Comparison of ENCODE assay signal across 8 cellular contexts in the genomic region with DNA sequence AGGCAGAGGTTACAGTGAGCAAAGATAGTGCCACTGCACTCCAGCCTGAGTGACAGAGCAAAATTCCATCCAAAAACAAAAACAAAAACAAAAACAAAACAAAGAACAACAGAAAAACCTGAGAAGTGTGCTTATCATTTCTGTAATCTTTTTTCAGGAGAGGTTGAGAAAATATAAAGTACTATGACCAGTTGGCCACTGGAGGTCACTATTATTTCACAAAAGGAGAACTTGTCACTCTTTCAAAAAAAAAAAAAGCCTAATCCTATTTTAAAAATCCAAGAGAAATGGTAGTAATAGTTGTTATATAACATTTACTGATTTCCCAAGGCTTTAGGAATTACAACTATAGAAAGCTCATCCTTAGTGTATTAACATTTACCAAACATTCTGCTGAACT. TPM values are rescaled to one million over a fixed set of nuclear protein-coding genes. Genes with fewer than 3 reads are reported as not detected.
DNase-seq lines count a peak whose midpoint lies in the region; ATAC-seq and TF ChIP-seq lines count a peak whose summit lies in the region.

No MANE protein-coding gene starts in this region.

- no peaks in the 10 kb centered on the region for H3K4me1 ChIP-seq in Peyer's patch
- no peaks in the 10 kb centered on the region for H3K4me1 ChIP-seq in thoracic aorta (ENCODE audit: control insufficient read depth in 1 of 2, low read depth in 2 of 2)

- H3K36me3 ChIP-seq in Peyer's patch (no peaks in the 10 kb centered on the region), thoracic aorta (no peaks in the 10 kb centered on the region)

- H3K4me3 ChIP-seq in AG10803 (ENCODE audit: low read length): no peak overlapping the region
- no peak overlapping the region for H3K4me3 ChIP-seq in Peyer's patch
- no peak overlapping the region for H3K4me3 ChIP-seq in fibroblast of villous mesenchyme (ENCODE audit: low read depth, low read length)
- H3K4me3 ChIP-seq in thoracic aorta: no peak overlapping the region

- H3K27me3 ChIP-seq in Peyer's patch: no peaks in the 10 kb centered on the region
- no peaks in the 10 kb centered on the region for H3K27me3 ChIP-seq in thoracic aorta (replicated peaks; ENCODE audit: insufficient read depth)

- TF ChIP-seq CTCF in AG10803 (conservative IDR thresholded peaks at IDR 0.05; ENCODE audit: low read length): peak; percentile 60
- TF ChIP-seq CTCF in Peyer's patch (IDR thresholded peaks at IDR 0.05): peak in 5 of 6 experiments; percentile 6 to 42 (median 32)
- peak; percentile 47 for TF ChIP-seq CTCF in fibroblast of villous mesenchyme (IDR thresholded peaks at IDR 0.05; ENCODE audit: insufficient read depth, low read depth, low read length)
- TF ChIP-seq CTCF in thoracic aorta (IDR thresholded peaks at IDR 0.05): peak; percentile 37

- H3K9me3 ChIP-seq in Peyer's patch (no peaks in the 10 kb centered on the region), thoracic aorta (no peaks in the 10 kb centered on the region)

- peak; percentile 56 for DNase-seq in AG10803 (ENCODE audit: low read depth)
- DNase-seq in HCEC 1CT: peak; percentile 26
- DNase-seq in Peyer's patch: no peak
- peak; percentile 51 for DNase-seq in fibroblast of villous mesenchyme (ENCODE audit: low read depth)
- DNase-seq in thoracic aorta (ENCODE audit: low spot score): no peak
- DNase-seq in NCI-H526 treated with DMSO at 0.1 percent for 48 hours (lab: John Stamatoyannopoulos, UW): no peak

- TF ChIP-seq POLR2A in Peyer's patch (IDR thresholded peaks at IDR 0.05): no peak

- H3K27ac ChIP-seq in Peyer's patch (no peak overlapping the region), thoracic aorta (no peak overlapping the region)

- ATAC-seq in thoracic aorta (ENCODE audit: insufficient number of reproducible peaks, low FRiP score, low read depth): no peak
- no peak for ATAC-seq in HG03521 (IDR thresholded peaks at IDR 0.05; ENCODE audit: unreplicated experiment)
- ATAC-seq in HG03039 (IDR thresholded peaks at IDR 0.05; ENCODE audit: unreplicated experiment): no peak

RNA-seq across cellular contexts. Expression of gene RNF150, which starts 24.9 kb away (rescaled TPM):
- 1 to 10 TPM; 1.2 to 9.9 (median 2.5) TPM for total RNA-seq in Peyer's patch
- 12.2 and 16.4 TPM in 2 replicates for total RNA-seq in fibroblast of villous mesenchyme
- total RNA-seq in thoracic aorta: 10 to 100 TPM in 1 of 2 donors, 1 to 10 TPM in 1; 9.7 to 11.6 TPM

Comparison
In these comparisons a context has a peak if more than half of its experiments do, and no peak if none do; other contexts are left out.
1. DNase-seq: peak in AG10803 (single experiment), HCEC 1CT (single experiment) and fibroblast of villous mesenchyme (single experiment); none in Peyer's patch (0 of 3), thoracic aorta (single experiment) and NCI-H526 treated with DMSO at 0.1 percent for 48 hours (single experiment).
2. Peak in every context shown above with its lines, with median percentiles within 50 percentile points of each other: CTCF ChIP-seq.